8 cellular contexts compared by ENCODE assay signal in the genomic region with DNA sequence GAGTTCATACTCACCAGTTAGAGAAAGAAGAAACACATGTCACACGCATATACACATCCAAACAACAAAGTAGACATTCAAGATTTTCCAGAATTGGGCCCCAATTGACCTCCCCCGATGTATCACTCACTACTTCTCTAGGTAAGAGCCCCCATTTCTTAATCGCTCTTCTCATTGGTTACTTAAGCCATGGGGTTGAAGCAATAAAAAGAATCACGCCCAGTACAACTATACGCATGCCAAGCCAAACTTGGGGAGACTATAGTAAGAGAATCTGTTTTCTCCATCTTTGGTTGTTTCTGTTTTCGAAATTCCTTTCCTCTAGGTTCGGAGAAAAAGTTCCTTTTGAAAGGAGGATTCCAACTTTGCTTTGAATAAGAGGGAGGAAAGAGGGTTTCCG. TPM values are rescaled to one million over a fixed set of nuclear protein-coding genes. Genes with fewer than 3 reads are reported as not detected.
A peak's percentile ranks its signal among the peaks of the same experiment; 100 is the strongest.
DNase-seq lines count a peak whose midpoint lies in the region; ATAC-seq and TF ChIP-seq lines count a peak whose summit lies in the region.

No MANE protein-coding gene starts in this region.

- no peaks in the 10 kb centered on the region for H3K9me3 ChIP-seq in heart right ventricle
- H3K9me3 ChIP-seq in prostate gland: no peaks in the 10 kb centered on the region

- no peak for TF ChIP-seq POLR2A in prostate gland (IDR thresholded peaks at IDR 0.05)

- CTCF ChIA-PET in activated CD4-positive, alpha-beta memory T cell treated with anti-CD3 and anti-CD28 coated beads, Interleukin-2, amount 10 ng/mL, durations not matched to agents 7 days and 5 days (lab: Charles Lee): no interaction called here

- no peaks in the 10 kb centered on the region for H3K9me3 Mint-ChIP-seq in activated CD4-positive, alpha-beta memory T cell treated with anti-CD3 and anti-CD28 coated beads, Interleukin-2, amount 10 ng/mL, durations not matched to agents 7 days and 5 days

- peak overlapping the region; percentile 93 for H3K4me3 ChIP-seq in HFF-Myc (replicated peaks; ENCODE audit: low read depth, low read length)
- H3K4me3 ChIP-seq in heart right ventricle: peak overlapping the region; percentile 52 to 98 (median 72)
- peak overlapping the region; percentile 78 to 86 for H3K4me3 ChIP-seq in prostate gland

- peaks cover 3 to 47% (median 40%) of the 10 kb centered on the region in 9 donors for H3K4me1 ChIP-seq in heart right ventricle
- no peaks in the 10 kb centered on the region for H3K4me1 ChIP-seq in prostate gland (replicated peaks)

- peaks cover 35% of the 10 kb centered on the region for H3K4me1 Mint-ChIP-seq in activated CD4-positive, alpha-beta memory T cell treated with anti-CD3 and anti-CD28 coated beads, Interleukin-2, amount 10 ng/mL, durations not matched to agents 7 days and 5 days

- no peak for TF ChIP-seq CTCF in HFF-Myc (IDR thresholded peaks at IDR 0.05; ENCODE audit: low read depth, low read length, missing control alignments)
- TF ChIP-seq CTCF in heart right ventricle (IDR thresholded peaks at IDR 0.05): no peak
- no peak for TF ChIP-seq CTCF in prostate gland (IDR thresholded peaks at IDR 0.05)

- POLR2A ChIA-PET in activated CD4-positive, alpha-beta memory T cell treated with anti-CD3 and anti-CD28 coated beads, Interleukin-2, amount 10 ng/mL, durations not matched to agents 7 days and 5 days (lab: Charles Lee): interaction anchor here (1.0 to 1.2 kb wide), 2 partner anchors 16 to 33 kb away, joined by 3 read pairs; a partner anchor contains a TSS

- intact Hi-C loops in heart right ventricle (cut with DNase I) (loop anchor here in 4 of 10 donors (2.0 to 10.0 kb wide), 4 partner anchors 132 to 182 kb away; a partner anchor contains a TSS), prostate gland (cut with DNase I) (no loop called here)

- 1% methylated on average over 8 of the region's 8 CpGs for WGBS in heart right ventricle, 2 donors
- WGBS in prostate gland: under 1% methylated on average over 8 of the region's 8 CpGs

- H3K4me3 Mint-ChIP-seq in activated CD4-positive, alpha-beta memory T cell treated with anti-CD3 and anti-CD28 coated beads, Interleukin-2, amount 10 ng/mL, durations not matched to agents 7 days and 5 days: peak overlapping the region; percentile 90

- H3K36me3 ChIP-seq in heart right ventricle (peaks cover 0 to 41% (median 7%) of the 10 kb centered on the region in 9 donors), prostate gland (no peaks in the 10 kb centered on the region)

- peak; percentile 3 for DNase-seq in Ammon's horn (ENCODE audit: low spot score)
- DNase-seq in HFF-Myc (ENCODE audit: extremely low read depth, low read depth): no peak
- no peak for DNase-seq in activated CD4-positive, alpha-beta memory T cell treated with anti-CD3 and anti-CD28 coated beads, Interleukin-2, amount 10 ng/mL, durations not matched to agents 7 days and 5 days
- DNase-seq in heart right ventricle: no peak
- no peak for DNase-seq in prostate gland (ENCODE audit: low spot score)
- no peak for DNase-seq in NCI-H1048 (lab: John Stamatoyannopoulos, UW)
- no peak for DNase-seq in effector CD8-positive, alpha-beta T cell (lab: John Stamatoyannopoulos, UW)

- H3K27me3 Mint-ChIP-seq in activated CD4-positive, alpha-beta memory T cell treated with anti-CD3 and anti-CD28 coated beads, Interleukin-2, amount 10 ng/mL, durations not matched to agents 7 days and 5 days: peaks cover 34% of the 10 kb centered on the region

- H3K27ac Mint-ChIP-seq in activated CD4-positive, alpha-beta memory T cell treated with anti-CD3 and anti-CD28 coated beads, Interleukin-2, amount 10 ng/mL, durations not matched to agents 7 days and 5 days: peak overlapping the region; percentile 83

- H3K27me3 ChIP-seq in heart right ventricle: peaks cover 0 to 36% (median 0%) of the 10 kb centered on the region in 7 donors
- H3K27me3 ChIP-seq in prostate gland (replicated peaks; ENCODE audit: insufficient read depth): no peaks in the 10 kb centered on the region

- H3K27ac ChIP-seq in heart right ventricle (peak overlapping the region; percentile 27 to 95 (median 88)), prostate gland (peak overlapping the region; percentile 88)

- H3K36me3 Mint-ChIP-seq in activated CD4-positive, alpha-beta memory T cell treated with anti-CD3 and anti-CD28 coated beads, Interleukin-2, amount 10 ng/mL, durations not matched to agents 7 days and 5 days (ENCODE audit: low read depth): peaks cover 34% of the 10 kb centered on the region

- ATAC-seq in heart right ventricle (peak in 4 of 8 donors; percentile 20 to 54 (median 34)), GM18502 (IDR thresholded peaks at IDR 0.05; ENCODE audit: poor library complexity, unreplicated experiment) (no peak)

RNA-seq across cellular contexts. Expression of a gene that starts 0.5 kb away (rescaled TPM):
- 10 to 100 TPM; 26.3 to 28.0 TPM for total RNA-seq in activated CD4-positive, alpha-beta memory T cell treated with anti-CD3 and anti-CD28 coated beads, Interleukin-2, amount 10 ng/mL, durations not matched to agents 7 days and 5 days
- total RNA-seq in heart right ventricle (10 to 100 TPM; 12.7 to 18.0 (median 14.7) TPM), prostate gland (10 to 100 TPM; 14.8 to 17.5 TPM)
- polyA plus RNA-seq in heart right ventricle: 1 to 10 TPM; 7.8 to 8.0 TPM

RNA-seq across cellular contexts. Expression of a gene that starts 33.5 kb away (rescaled TPM):
- 100 to 1,000 TPM; 106 to 113 TPM for total RNA-seq in activated CD4-positive, alpha-beta memory T cell treated with anti-CD3 and anti-CD28 coated beads, Interleukin-2, amount 10 ng/mL, durations not matched to agents 7 days and 5 days
- total RNA-seq in heart right ventricle: 10 to 100 TPM; 32.7 to 57.6 (median 48.2) TPM
- polyA plus RNA-seq in heart right ventricle: 1 to 10 TPM; 2.9 to 5.6 TPM
- 10 to 100 TPM; 33.0 to 34.8 TPM for total RNA-seq in prostate gland
